21 cellular contexts compared by ENCODE assay signal in genomic region chr17:37170881-37171460, GRCh38.
"Had no signal": no experiment of that assay in that cellular context is flagged by ENCODE, and none has a peak within 500 bp of the region (broad histone marks: within the 10 kb centered on the region; RNA-seq: fewer than 3 reads in every experiment).

No MANE protein-coding gene starts in this region.

- H3K4me1 ChIP-seq: gastroesophageal sphincter had no signal

- H3K4me2 ChIP-seq: smooth muscle cell had no signal

- H3K4me1 Mint-ChIP-seq: activated CD4-positive, alpha-beta T cell treated with anti-CD3 and anti-CD28 coated beads for 36 hours; activated naive CD8-positive, alpha-beta T cell treated with anti-CD3 and anti-CD28 coated beads for 36 hours; stimulated activated naive CD8-positive, alpha-beta T cell treated with anti-CD3 and anti-CD28 coated beads, Interleukin-15, amount 100 ng/mL, for 72 hours had no signal

- H3K27me3 Mint-ChIP-seq: activated CD4-positive, alpha-beta T cell treated with anti-CD3 and anti-CD28 coated beads for 36 hours; activated naive CD8-positive, alpha-beta T cell treated with anti-CD3 and anti-CD28 coated beads for 36 hours; natural killer cell treated with Interleukin-12 subunit alpha and Interleukin-12 subunit beta and Interleukin-15 and Interleukin-18, amount 100 ng/mL, for 72 hours; stimulated activated naive CD8-positive, alpha-beta T cell treated with anti-CD3 and anti-CD28 coated beads, Interleukin-15, amount 100 ng/mL, for 72 hours had no signal

- H3K4me3 Mint-ChIP-seq: activated CD4-positive, alpha-beta T cell treated with anti-CD3 and anti-CD28 coated beads for 36 hours; activated naive CD8-positive, alpha-beta T cell treated with anti-CD3 and anti-CD28 coated beads for 36 hours; mesothelial cell of epicardium; natural killer cell treated with Interleukin-12 subunit alpha and Interleukin-12 subunit beta and Interleukin-15 and Interleukin-18, amount 100 ng/mL, for 72 hours; stimulated activated naive CD8-positive, alpha-beta T cell treated with anti-CD3 and anti-CD28 coated beads, Interleukin-15, amount 100 ng/mL, for 72 hours; T-helper 1 cell treated with Interleukin-12 subunit alpha and Interleukin-12 subunit beta and Interleukin-4 antibody, amounts not matched to agents 30 μg/mL and 1 μg/mL, for 36 hours had no signal

- H3K27ac ChIP-seq: body of pancreas, gastroesophageal sphincter, parathyroid adenoma had no signal

- FAIRE-seq: colon, kidney had no signal

- H3K36me3 Mint-ChIP-seq: natural killer cell treated with Interleukin-12 subunit alpha and Interleukin-12 subunit beta and Interleukin-15 and Interleukin-18, amount 100 ng/mL, for 72 hours had no signal

- H3K27me3 ChIP-seq: body of pancreas, gastroesophageal sphincter had no signal

- DNase-seq: activated CD4-positive, alpha-beta T cell treated with anti-CD3 and anti-CD28 coated beads for 36 hours; activated CD4-positive, alpha-beta T cell treated with anti-CD3 and anti-CD28 coated beads, Interleukin-2, amount 50 U/mL, for 48 hours; activated naive CD8-positive, alpha-beta T cell treated with anti-CD3 and anti-CD28 coated beads for 36 hours; activated T-cell treated with anti-CD3 and anti-CD28 coated beads for 4 hours; amniotic stem cell; body of pancreas; central memory CD4-positive, alpha-beta T cell; kidney; stimulated activated CD4-positive, alpha-beta T cell treated with anti-CD3 and anti-CD28 coated beads, Interleukin-4, amount 100 ng/mL, for 1 hour; stimulated activated naive CD8-positive, alpha-beta T cell treated with anti-CD3 and anti-CD28 coated beads, Interleukin-15, amount 100 ng/mL, for 72 hours; trophoblast cell had no signal

- H3K9me3 Mint-ChIP-seq: activated naive CD8-positive, alpha-beta T cell treated with anti-CD3 and anti-CD28 coated beads for 36 hours; mesothelial cell of epicardium; natural killer cell treated with Interleukin-12 subunit alpha and Interleukin-12 subunit beta and Interleukin-15 and Interleukin-18, amount 100 ng/mL, for 72 hours; stimulated activated naive CD8-positive, alpha-beta T cell treated with anti-CD3 and anti-CD28 coated beads, Interleukin-15, amount 100 ng/mL, for 72 hours; T-helper 1 cell treated with Interleukin-12 subunit alpha and Interleukin-12 subunit beta and Interleukin-4 antibody, amounts not matched to agents 30 μg/mL and 1 μg/mL, for 36 hours had no signal

- H3K9ac ChIP-seq: parathyroid adenoma had no signal

- H3K27ac Mint-ChIP-seq: activated CD4-positive, alpha-beta T cell treated with anti-CD3 and anti-CD28 coated beads for 36 hours; activated naive CD8-positive, alpha-beta T cell treated with anti-CD3 and anti-CD28 coated beads for 36 hours; mesothelial cell of epicardium; natural killer cell treated with Interleukin-12 subunit alpha and Interleukin-12 subunit beta and Interleukin-15 and Interleukin-18, amount 100 ng/mL, for 72 hours; stimulated activated naive CD8-positive, alpha-beta T cell treated with anti-CD3 and anti-CD28 coated beads, Interleukin-15, amount 100 ng/mL, for 72 hours; T-helper 1 cell treated with Interleukin-12 subunit alpha and Interleukin-12 subunit beta and Interleukin-4 antibody, amounts not matched to agents 30 μg/mL and 1 μg/mL, for 36 hours had no signal

- H3K4me3 ChIP-seq: body of pancreas, gastroesophageal sphincter, lung, smooth muscle cell had no signal

- H3K9me3 ChIP-seq: body of pancreas, gastroesophageal sphincter had no signal

- H2AFZ ChIP-seq: parathyroid adenoma had no signal

- H3K79me2 ChIP-seq: parathyroid adenoma had no signal

- ATAC-seq: activated CD4-positive, alpha-beta T cell treated with anti-CD3 and anti-CD28 coated beads for 36 hours; body of pancreas; gastroesophageal sphincter; left lobe of liver; natural killer cell treated with Interleukin-12 subunit alpha and Interleukin-12 subunit beta and Interleukin-15 and Interleukin-18, amount 100 ng/mL, for 72 hours; sciatic nerve; stimulated activated naive CD8-positive, alpha-beta T cell treated with anti-CD3 and anti-CD28 coated beads, Interleukin-15, amount 100 ng/mL, for 72 hours had no signal
